Comparison of ENCODE assay signal across 9 cellular contexts in genomic region chr5:6266671-6267197, GRCh38.
"Had no signal": no experiment of that assay in that cellular context is flagged by ENCODE, and none has a peak within 500 bp of the region (broad histone marks: within the 10 kb centered on the region; RNA-seq: fewer than 3 reads in every experiment).

No MANE protein-coding gene starts in this region.

- H2AFZ ChIP-seq: GM23248 had no signal

- H3K4me1 Mint-ChIP-seq: IgD-negative memory B cell had no signal

- H3K4me3 ChIP-seq: GM23248, HAP-1 had no signal

- H3K9ac ChIP-seq: GM23248, KMS-11 had no signal

- ATAC-seq: HCT116 had no signal

- FAIRE-seq: HTR-8/SVneo had no signal

- H3K4me1 ChIP-seq: HAP-1 had no signal

- DNase-seq: GM23248, GOT3, H7, KBM-7 had no signal

- H3K9me3 ChIP-seq: HAP-1 had no signal

- H3K36me3 ChIP-seq: HAP-1 had no signal

- H3K27ac Mint-ChIP-seq: IgD-negative memory B cell had no signal

- H3K27ac ChIP-seq: GM23248, KMS-11 had no signal

- H3K4me2 ChIP-seq: KMS-11 had no signal

- H3K4me3 Mint-ChIP-seq: IgD-negative memory B cell had no signal
